8 cellular contexts compared by ENCODE assay signal in the genomic region with DNA sequence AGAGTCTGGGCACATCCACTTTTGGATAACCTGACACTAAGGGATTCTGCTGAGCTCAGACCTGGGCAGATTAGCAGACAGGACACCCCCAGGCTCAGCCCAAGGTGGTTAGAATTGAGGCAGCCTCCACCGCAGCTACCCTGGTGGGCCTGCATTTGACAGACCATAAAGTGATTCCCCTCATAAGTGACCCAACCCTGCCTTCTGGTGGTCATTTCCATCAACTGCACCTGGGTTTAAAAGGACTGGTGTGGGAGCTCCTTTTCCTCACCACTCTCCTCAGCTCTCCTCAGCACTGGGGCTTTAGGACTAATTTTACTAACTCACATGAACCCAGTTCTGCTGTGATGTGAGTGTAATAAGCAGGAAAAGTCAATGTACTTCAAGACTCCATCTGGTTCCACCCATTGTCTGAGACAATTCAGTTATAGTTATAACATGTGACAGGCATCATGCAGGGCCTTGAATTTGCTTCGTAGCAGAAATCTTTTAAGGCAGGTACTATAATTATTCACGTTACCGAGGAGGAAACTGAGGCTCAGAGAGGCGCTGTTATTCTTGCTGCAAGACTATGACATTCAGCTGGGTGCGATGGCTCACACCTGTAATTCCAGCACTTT.
DNase-seq lines count a peak whose midpoint lies in the region; ATAC-seq and TF ChIP-seq lines count a peak whose summit lies in the region.

No MANE protein-coding gene starts in this region.

- no peak overlapping the region for H3K4me3 ChIP-seq in astrocyte of the spinal cord (ENCODE audit: low read depth, low read length)

- TF ChIP-seq CTCF in GM12873 (IDR thresholded peaks at IDR 0.05; ENCODE audit: insufficient read depth, low read depth, low read length, missing control alignments) (peak; percentile 83), astrocyte of the spinal cord (IDR thresholded peaks at IDR 0.05; ENCODE audit: low read depth, low read length) (peak; percentile 79)

- in situ Hi-C loops in astrocyte of the spinal cord (cut with HindIII; ENCODE audit: low sequenced_read_pairs), result no loop called here

- ATAC-seq in GM18868 (IDR thresholded peaks at IDR 0.05; ENCODE audit: unreplicated experiment), result no peak
- ATAC-seq in HG02623 (IDR thresholded peaks at IDR 0.05; ENCODE audit: unreplicated experiment), result no peak

- DNase-seq in Ammon's horn (ENCODE audit: low spot score) (peak; percentile 58), NCI-H1694 (lab: John Stamatoyannopoulos, UW) (peak; percentile 50), astrocyte of the spinal cord (ENCODE audit: low read depth, low spot score) (peak; percentile 41), iPS-NIHi7 (ENCODE audit: extremely low spot score) (peak; percentile 84), stromal cell of bone marrow (ENCODE audit: low read depth) (peak; percentile 28)

Comparison
In these comparisons a context has a peak if more than half of its experiments do, and no peak if none do; other contexts are left out.
1. DNase-seq: peak in every context shown above with its lines; median percentile 84 in iPS-NIHi7; 58 in Ammon's horn; 50 in NCI-H1694; 41 in astrocyte of the spinal cord; 28 in stromal cell of bone marrow.